8 cellular contexts compared by ENCODE assay signal in the genomic region with DNA sequence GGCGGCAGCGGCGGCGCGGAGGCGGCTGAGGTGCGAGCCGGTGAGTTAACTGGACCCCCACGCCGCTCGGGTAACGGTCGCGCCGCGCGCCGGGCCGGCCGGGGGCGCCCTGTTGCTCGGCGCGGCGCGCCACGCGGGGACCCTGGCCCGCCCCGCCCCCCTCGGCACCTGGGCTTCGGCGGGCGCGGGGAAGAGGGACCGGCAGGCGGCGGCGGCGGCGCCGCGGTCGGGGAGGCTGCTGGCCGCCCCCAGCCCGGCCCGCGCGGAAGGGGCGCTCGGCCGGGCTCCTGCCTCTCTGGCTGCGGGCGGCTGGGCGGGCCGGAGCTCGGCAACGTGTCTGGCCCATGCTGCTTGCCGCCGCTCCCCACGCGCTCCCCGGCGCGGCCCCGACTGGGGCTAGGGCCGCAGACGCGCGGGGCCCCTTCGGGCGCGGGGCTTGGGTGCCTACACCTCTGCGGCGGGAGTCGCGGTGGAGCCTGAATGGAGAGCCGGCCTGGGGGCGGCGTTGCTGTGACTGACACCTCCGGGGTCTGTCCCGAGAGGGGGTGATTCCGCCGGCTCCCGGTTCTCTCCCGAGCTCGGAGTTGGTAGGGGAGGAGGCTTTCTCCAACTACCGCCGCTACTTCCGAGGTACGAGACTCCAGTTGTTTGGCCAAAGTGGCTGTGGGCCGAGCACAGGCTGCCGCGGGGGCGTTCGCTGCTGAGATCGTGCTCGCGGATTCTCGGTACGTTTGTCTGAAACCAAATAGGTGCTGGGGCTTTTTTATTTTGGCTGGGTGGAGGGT. TPM values are rescaled to one million over a fixed set of nuclear protein-coding genes. Genes with fewer than 3 reads are reported as not detected.
DNase-seq lines count a peak whose midpoint lies in the region; ATAC-seq and TF ChIP-seq lines count a peak whose summit lies in the region.

No MANE protein-coding gene starts in this region.

- peak overlapping the region; percentile 86 for H2AFZ ChIP-seq in Loucy (ENCODE audit: low read length)

- no peaks in the 10 kb centered on the region for H3K9me3 ChIP-seq in Loucy (ENCODE audit: insufficient read depth, low read depth, low read length)
- H3K9me3 ChIP-seq in right lobe of liver, result no peaks in the 10 kb centered on the region

- TF ChIP-seq POLR2A in right lobe of liver (IDR thresholded peaks at IDR 0.05), result peak; percentile 49

- H3K4me1 ChIP-seq in Loucy (ENCODE audit: insufficient read depth, low read length, poor library complexity, severe bottlenecking) (peaks cover 52% of the 10 kb centered on the region), right lobe of liver (peaks cover 0 to 21% (median 0%) of the 10 kb centered on the region in 4 donors)

- H3K9me2 ChIP-seq in Loucy (replicated peaks; ENCODE audit: low read depth, low read length), result no peaks in the 10 kb centered on the region

- H3K36me3 ChIP-seq in Loucy (ENCODE audit: insufficient read depth, low read length) (no peaks in the 10 kb centered on the region), right lobe of liver (no peaks in the 10 kb centered on the region)

- peaks cover 36% of the 10 kb centered on the region for H3K27me3 ChIP-seq in Loucy (ENCODE audit: insufficient read depth, low read length, poor library complexity, severe bottlenecking)
- H3K27me3 ChIP-seq in right lobe of liver, result no peaks in the 10 kb centered on the region

- H3F3A ChIP-seq in Loucy (ENCODE audit: low read depth), result no peaks in the 10 kb centered on the region

- ATAC-seq in activated CD4-positive, CD25-positive, alpha-beta regulatory T cell treated with anti-CD3 and anti-CD28 coated beads, Interleukin-2, amount 50 U/mL, for 24 hours, result peak; percentile 30 to 34
- peak; percentile 49 to 71 (median 54) for ATAC-seq in right lobe of liver

- DNase-seq in NCI-H1694 (lab: John Stamatoyannopoulos, UW) (peak; percentile 10), NCI-H1694 treated with DMSO at 0.1 percent for 48 hours (lab: John Stamatoyannopoulos, UW) (no peak), HCEC 1CT (peak; percentile 63), dedifferentiated amniotic fluid mesenchymal stem cell (ENCODE audit: extremely low spot score) (peak; percentile 39), right lobe of liver (peak; percentile 59 to 69 (median 69))
- peak; percentile 11 to 38 (median 32) for DNase-seq in stimulated activated CD4-positive, alpha-beta T cell treated with anti-CD3 and anti-CD28 coated beads, TNF-alpha, amount 100 ng/mL, for 4 hours (ENCODE audit: low read depth in 3 of 3)

- H3K79me2 ChIP-seq in Loucy (ENCODE audit: insufficient read depth, low read length), result peaks cover 49% of the 10 kb centered on the region

- WGBS in right lobe of liver (ENCODE audit: insufficient coverage, low coverage, low lambda C conversion rate, missing lambda C conversion rate), result 0% methylated on average over 12 of the region's 101 CpGs

- intact Hi-C loops in right lobe of liver (cut with DNase I), result no loop called here

- peak overlapping the region; percentile 49 to 74 (median 70) for H3K27ac ChIP-seq in right lobe of liver

- peaks cover 41% of the 10 kb centered on the region for H4K20me1 ChIP-seq in Loucy (ENCODE audit: insufficient read depth, low read length, poor library complexity, severe bottlenecking)

- H3K9ac ChIP-seq in Loucy (ENCODE audit: low read depth, low read length, poor library complexity, severe bottlenecking), result peak overlapping the region; percentile 74

- H3K4me2 ChIP-seq in Loucy (ENCODE audit: low read depth, low read length, poor library complexity, severe bottlenecking), result peak overlapping the region; percentile 84

- H3K4me3 ChIP-seq in Loucy (ENCODE audit: low read length, poor library complexity, severe bottlenecking) (peak overlapping the region; percentile 93), right lobe of liver (peak overlapping the region; percentile 79 to 88 (median 81))

- TF ChIP-seq CTCF in Loucy (conservative IDR thresholded peaks at IDR 0.05; ENCODE audit: low read length), result no peak
- no peak for TF ChIP-seq CTCF in right lobe of liver (IDR thresholded peaks at IDR 0.05)

RNA-seq across cellular contexts. Expression of a gene that starts 0.5 kb away (rescaled TPM):
- 10 to 100 TPM in 5 of 6 experiments, 1 to 10 TPM in 1; 7.4 to 19.5 (median 16.1) TPM for total RNA-seq in right lobe of liver
